19 cellular contexts compared by ENCODE assay signal in the genomic region with DNA sequence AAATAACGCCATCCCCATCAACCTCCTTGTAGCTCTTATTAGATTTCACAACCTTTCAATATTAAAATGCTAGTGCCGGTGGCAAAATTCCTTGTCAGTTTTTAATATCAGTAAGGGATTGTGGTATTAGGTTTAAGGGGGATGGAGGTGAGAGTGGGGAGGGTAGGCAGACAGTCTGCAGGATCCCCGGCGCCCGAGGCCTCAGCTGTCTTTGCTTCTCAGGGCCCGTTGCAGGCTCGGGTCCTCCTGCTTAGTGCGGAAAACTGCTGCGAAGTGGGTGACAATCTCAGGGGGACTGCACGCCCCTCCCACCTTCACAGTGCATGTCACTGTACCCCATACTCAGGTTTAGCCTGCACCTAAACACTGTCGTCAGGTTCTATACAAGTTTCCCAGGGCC.
"Had no signal": no experiment of that assay in that cellular context is flagged by ENCODE, and none has a peak within 500 bp of the region (broad histone marks: within the 10 kb centered on the region; RNA-seq: fewer than 3 reads in every experiment).

No MANE protein-coding gene starts in this region.

- H3K9ac ChIP-seq: SK-N-SH had no signal

- H3K4me2 ChIP-seq: SK-N-SH had no signal

- DNase-seq: KBM-7, MV-4-11, NCI-H1048, NCI-H1105, NCI-H1436 treated with DMSO at 0.1 percent for 48 hours, NCI-H1694, NCI-H2081, NCI-H2171, NCI-H226, NCI-H446, NCI-H510A, NCI-H524 treated with DMSO at 0.1 percent for 48 hours, NCI-H69, NCI-H774, Right ventricle myocardium superior, RPMI8226, SIG-M5, SK-N-SH, SW 1271 had no signal

- H3K9me3 ChIP-seq: SK-N-SH had no signal
